In genomic region chr19:31338069-31338767, GRCh38 we compare ENCODE assay signal across 9 cellular contexts. TPM values are rescaled to one million over a fixed set of nuclear protein-coding genes. Genes with fewer than 3 reads are reported as not detected.
DNase-seq lines count a peak whose midpoint lies in the region; ATAC-seq and TF ChIP-seq lines count a peak whose summit lies in the region.
"Had no signal": no experiment of that assay in that cellular context is flagged by ENCODE, and none has a peak within 500 bp of the region (broad histone marks: within the 10 kb centered on the region; RNA-seq: fewer than 3 reads in every experiment).

No MANE protein-coding gene starts in this region.

- H2BK15ac ChIP-seq in H9 (ENCODE audit: low read depth, low read length) = no peak overlapping the region

- H3K79me2 ChIP-seq in H9 (ENCODE audit: insufficient read depth, low read length) (peaks cover 7% of the 10 kb centered on the region; the same call in 1 of the 2 replicates), neural progenitor cell (ENCODE audit: low read depth) (no peaks in the 10 kb centered on the region)

- no CpG with 5 or more reads among the region's 10 CpGs for whole genome bisulfite sequencing in H9 (ENCODE audit: extremely low coverage, insufficient read length, low lambda C conversion rate)

- H2AFZ ChIP-seq in H9 (ENCODE audit: low read length) (no peak overlapping the region), neural progenitor cell (replicated peaks) (no peak overlapping the region)

- no peaks in the 10 kb centered on the region for H3K23me2 ChIP-seq in H9 (ENCODE audit: insufficient read length, low read depth, low read length, poor library complexity, severe bottlenecking)

- no peak overlapping the region for H2BK12ac ChIP-seq in H9 (ENCODE audit: insufficient read length, low read depth, low read length)

- no peak overlapping the region for H4K91ac ChIP-seq in H9 (ENCODE audit: insufficient read length, low read depth, low read length)

- H3K36me3 Mint-ChIP-seq in H9 (ENCODE audit: insufficient read depth in 1 of 3, low read depth in 3 of 3) = no peaks in the 10 kb centered on the region
- no peaks in the 10 kb centered on the region for H3K36me3 Mint-ChIP-seq in neural progenitor cell
- H3K36me3 Mint-ChIP-seq: IgD-negative memory B cell had no signal

- H3K9me3 ChIP-seq in H9 (ENCODE audit: control insufficient read depth, low read depth, low read length) (no peaks in the 10 kb centered on the region), neural progenitor cell (ENCODE audit: low read depth) (no peaks in the 10 kb centered on the region)

- H2AK5ac ChIP-seq in H9 (ENCODE audit: insufficient read length, low read length) = no peak overlapping the region

- H3K4me3 Mint-ChIP-seq in H9 (no peak overlapping the region; a peak in 1 of 5 replicates), neural progenitor cell (peak overlapping the region; percentile 55)
- H3K4me3 Mint-ChIP-seq: IgD-negative memory B cell had no signal

- H2BK120ac ChIP-seq in H9 (ENCODE audit: low read depth, low read length, poor library complexity, severe bottlenecking) = no peak overlapping the region

- no peak overlapping the region for H3K14ac ChIP-seq in H9 (ENCODE audit: insufficient read depth, low read length)

- H3K4ac ChIP-seq in H9 (ENCODE audit: low read depth, low read length) = no peak overlapping the region

- no peak overlapping the region for H4K5ac ChIP-seq in H9 (ENCODE audit: insufficient read length, low read depth, low read length)

- no peak overlapping the region for H3T11ph ChIP-seq in H9 (ENCODE audit: low read length)

- peak; percentile 79 for TF ChIP-seq CTCF in H9 (conservative IDR thresholded peaks at IDR 0.05)
- peak; percentile 71 for TF ChIP-seq CTCF in neural progenitor cell (IDR thresholded peaks at IDR 0.05)

- DNase-seq in H9 (peak; percentile 87), SHP77 (lab: John Stamatoyannopoulos, UW) (peak; percentile 46 to 74), fibroblast of peridontal ligament (ENCODE audit: extremely low read depth) (peak; percentile 57), neural progenitor cell (ENCODE audit: low spot score) (peak; percentile 88), NCI-H2081 treated with DMSO at 0.1 percent for 48 hours (lab: John Stamatoyannopoulos, UW) (no peak), foreskin melanocyte (no peak)
- DNase-seq in effector CD4-positive, alpha-beta T cell = no peak

- no peaks in the 10 kb centered on the region for H3K79me1 ChIP-seq in H9 (ENCODE audit: insufficient read depth, low read depth, low read length, poor library complexity, severe bottlenecking)

- no peaks in the 10 kb centered on the region for H3K27me3 ChIP-seq in H9 (ENCODE audit: insufficient read depth, low read length)
- H3K27me3 ChIP-seq in neural progenitor cell = no peaks in the 10 kb centered on the region

- no peaks in the 10 kb centered on the region for H3F3A ChIP-seq in neural progenitor cell (ENCODE audit: low read depth)

- no peaks in the 10 kb centered on the region for H3K36me3 ChIP-seq in neural progenitor cell

- H3K9ac ChIP-seq in H9 (ENCODE audit: extremely low read depth, insufficient read length, low read length) (no peak overlapping the region), neural progenitor cell (no peak overlapping the region)

- H3K4me1 ChIP-seq in H9 (ENCODE audit: insufficient read depth, low read length) (peaks cover 9% of the 10 kb centered on the region; the same call in 1 of the 2 replicates), neural progenitor cell (peaks cover 8% of the 10 kb centered on the region)

- no peak overlapping the region for H3K4me2 ChIP-seq in H9 (ENCODE audit: insufficient read depth, insufficient read length, low read length)
- peak overlapping the region; percentile 43 for H3K4me2 ChIP-seq in neural progenitor cell

- H3K27ac ChIP-seq in H9 (ENCODE audit: insufficient read length, low read depth, low read length) = no peak overlapping the region
- no peak overlapping the region for H3K27ac ChIP-seq in neural progenitor cell

- H3K23ac ChIP-seq in H9 (ENCODE audit: insufficient read length, low read depth, low read length) = no peak overlapping the region

- no peaks in the 10 kb centered on the region; a peak in 1 of 5 replicates for H3K9me3 Mint-ChIP-seq in H9
- H3K9me3 Mint-ChIP-seq in neural progenitor cell = no peaks in the 10 kb centered on the region

- no peak overlapping the region for H2BK5ac ChIP-seq in H9 (ENCODE audit: insufficient read length, low read length)

- no peak overlapping the region for H2BK20ac ChIP-seq in H9 (ENCODE audit: low read depth, low read length, poor library complexity, severe bottlenecking)

- ATAC-seq in GM21515 (IDR thresholded peaks at IDR 0.05; ENCODE audit: unreplicated experiment) = no peak

- H3K27me3 Mint-ChIP-seq in H9 (ENCODE audit: low read depth) = no peaks in the 10 kb centered on the region
- peaks cover 3% of the 10 kb centered on the region for H3K27me3 Mint-ChIP-seq in neural progenitor cell (ENCODE audit: insufficient read depth, low read depth)

- no peak overlapping the region for H4K8ac ChIP-seq in H9 (replicated peaks; ENCODE audit: insufficient read length, low read depth, low read length)

- H3K27ac Mint-ChIP-seq in H9 = peak overlapping the region; percentile 46 to 78 (median 55); a peak in 3 of 7 replicates
- peak overlapping the region; percentile 86 for H3K27ac Mint-ChIP-seq in neural progenitor cell
- H3K27ac Mint-ChIP-seq: IgD-negative memory B cell had no signal

- no peak overlapping the region for H3K4me3 ChIP-seq in neural progenitor cell

- H3K56ac ChIP-seq in H9 (ENCODE audit: insufficient read length, low read depth, low read length) = no peak overlapping the region

- no peaks in the 10 kb centered on the region for H4K20me1 ChIP-seq in H9 (ENCODE audit: control insufficient read depth, insufficient read depth, insufficient read length)
- no peaks in the 10 kb centered on the region for H4K20me1 ChIP-seq in neural progenitor cell (ENCODE audit: low read depth)

- no peak overlapping the region for H3K18ac ChIP-seq in H9 (ENCODE audit: insufficient read length, low read depth, low read length)

- H3K4me1 Mint-ChIP-seq in H9 (peaks cover 54 to 57% of the 10 kb centered on the region in 2 experiments), neural progenitor cell (peaks cover 42% of the 10 kb centered on the region)

RNA-seq across cellular contexts. Expression of gene TSHZ3, which starts 11.0 kb away (rescaled TPM):
- total RNA-seq in H9 (2021) (3.2 and 4.1 TPM in 2 replicates), neural progenitor cell (ENCODE audit: low replicate concordance) (0.60 and 1.2 TPM in 2 replicates)

Comparison
In these comparisons a context has a peak if more than half of its experiments do, and no peak if none do; other contexts are left out.
1. DNase-seq: peak in H9 (single experiment), SHP77 (2 of 2), fibroblast of peridontal ligament (single experiment) and neural progenitor cell (single experiment); none in effector CD4-positive, alpha-beta T cell (single experiment), NCI-H2081 treated with DMSO at 0.1 percent for 48 hours (single experiment) and foreskin melanocyte (single experiment).